In genomic region chr10:89427629-89428028, GRCh38 we compare ENCODE assay signal across 15 cellular contexts. TPM values are rescaled to one million over a fixed set of nuclear protein-coding genes. Genes with fewer than 3 reads are reported as not detected.
A peak's percentile ranks its signal among the peaks of the same experiment; 100 is the strongest.
DNase-seq lines count a peak whose midpoint lies in the region; ATAC-seq and TF ChIP-seq lines count a peak whose summit lies in the region.
"Had no signal": no experiment of that assay in that cellular context is flagged by ENCODE, and none has a peak within 500 bp of the region (broad histone marks: within the 10 kb centered on the region; RNA-seq: fewer than 3 reads in every experiment).

No MANE protein-coding gene starts in this region.

- intact Hi-C loops in mucosa of descending colon (cut with DNase I, micrococcal nuclease), result loop anchor here (2.0 kb wide), 1 partner anchor 137 kb away; no protein-coding TSS in a partner anchor

- POLR2A ChIA-PET in SK-N-SH (lab: Yijun Ruan, JAX), result no interaction called here

- TF ChIP-seq CTCF in SK-N-SH (IDR thresholded peaks at IDR 0.05), result no peak
- no peak for TF ChIP-seq CTCF in fibroblast of pulmonary artery (IDR thresholded peaks at IDR 0.05; ENCODE audit: low read length, missing control alignments)
- TF ChIP-seq CTCF in mucosa of descending colon (IDR thresholded peaks at IDR 0.05), result no peak

- no peaks in the 10 kb centered on the region for H3K27me3 ChIP-seq in SK-N-SH (ENCODE audit: insufficient read depth)

- peak in 1 of 2 experiments; percentile 81; a peak in 2 of 4 replicates for TF ChIP-seq EP300 in SK-N-SH (IDR thresholded peaks at IDR 0.05; ENCODE audit: borderline replicate concordance in 1 of 2, low read depth in 1 of 2, low read length in 1 of 2)

- no peaks in the 10 kb centered on the region for H3K79me2 ChIP-seq in SK-N-SH (ENCODE audit: insufficient read depth)

- no peaks in the 10 kb centered on the region for H3F3A ChIP-seq in SK-N-SH (replicated peaks; ENCODE audit: insufficient read depth)

- no peaks in the 10 kb centered on the region for H3K36me3 Mint-ChIP-seq in activated naive CD8-positive, alpha-beta T cell treated with anti-CD3 and anti-CD28 coated beads for 36 hours
- H3K36me3 Mint-ChIP-seq: activated naive CD8-positive, alpha-beta T cell; stimulated activated effector memory CD8-positive, alpha-beta T cell treated with anti-CD3 and anti-CD28 coated beads, Interleukin-12 subunit alpha, Interleukin-12 subunit beta, amount 100 ng/mL, for 72 hours had no signal

- no peak overlapping the region for H3K4me3 ChIP-seq in SK-N-SH (ENCODE audit: low read depth in 2 of 2, low read length in 1 of 2)
- H3K4me3 ChIP-seq in fibroblast of pulmonary artery (replicated peaks; ENCODE audit: low read depth, low read length), result no peak overlapping the region
- H3K4me3 ChIP-seq in skeletal muscle cell (ENCODE audit: low read depth, low read length), result no peak overlapping the region
- no peak overlapping the region for H3K4me3 ChIP-seq in mucosa of descending colon

- no peaks in the 10 kb centered on the region for H3K9me3 Mint-ChIP-seq in activated naive CD8-positive, alpha-beta T cell treated with anti-CD3 and anti-CD28 coated beads for 36 hours
- H3K9me3 Mint-ChIP-seq: stimulated activated effector memory CD8-positive, alpha-beta T cell treated with anti-CD3 and anti-CD28 coated beads, Interleukin-12 subunit alpha, Interleukin-12 subunit beta, amount 100 ng/mL, for 72 hours had no signal

- H3K27ac Mint-ChIP-seq in activated naive CD8-positive, alpha-beta T cell treated with anti-CD3 and anti-CD28 coated beads for 36 hours, result no peak overlapping the region
- H3K27ac Mint-ChIP-seq: activated naive CD8-positive, alpha-beta T cell; stimulated activated effector memory CD8-positive, alpha-beta T cell treated with anti-CD3 and anti-CD28 coated beads, Interleukin-12 subunit alpha, Interleukin-12 subunit beta, amount 100 ng/mL, for 72 hours had no signal

- peaks cover 3% of the 10 kb centered on the region for H3K4me1 Mint-ChIP-seq in activated naive CD8-positive, alpha-beta T cell treated with anti-CD3 and anti-CD28 coated beads for 36 hours
- H3K4me1 Mint-ChIP-seq: stimulated activated effector memory CD8-positive, alpha-beta T cell treated with anti-CD3 and anti-CD28 coated beads, Interleukin-12 subunit alpha, Interleukin-12 subunit beta, amount 100 ng/mL, for 72 hours had no signal

- peaks cover 4% of the 10 kb centered on the region for H3K27me3 Mint-ChIP-seq in activated naive CD8-positive, alpha-beta T cell treated with anti-CD3 and anti-CD28 coated beads for 36 hours

- no peaks in the 10 kb centered on the region for H3K36me3 ChIP-seq in SK-N-SH (replicated peaks in 1 of 2; ENCODE audit: control insufficient read depth in 1 of 2, insufficient read depth in 2 of 2, low read length in 1 of 2)
- H3K36me3 ChIP-seq in mucosa of descending colon (ENCODE audit: low read depth), result no peaks in the 10 kb centered on the region

- no peak overlapping the region for H3K4me3 Mint-ChIP-seq in activated naive CD8-positive, alpha-beta T cell treated with anti-CD3 and anti-CD28 coated beads for 36 hours
- H3K4me3 Mint-ChIP-seq: activated naive CD8-positive, alpha-beta T cell; stimulated activated effector memory CD8-positive, alpha-beta T cell treated with anti-CD3 and anti-CD28 coated beads, Interleukin-12 subunit alpha, Interleukin-12 subunit beta, amount 100 ng/mL, for 72 hours had no signal

- peak overlapping the region; percentile 9; the same call in 1 of the 2 replicates for H3K9ac ChIP-seq in SK-N-SH

- no peak for ATAC-seq in HG03354 (IDR thresholded peaks at IDR 0.05; ENCODE audit: poor library complexity, severe bottlenecking, unreplicated experiment)
- ATAC-seq in mucosa of descending colon, result no peak
- ATAC-seq: stimulated activated effector memory CD8-positive, alpha-beta T cell treated with anti-CD3 and anti-CD28 coated beads, Interleukin-12 subunit alpha, Interleukin-12 subunit beta, amount 100 ng/mL, for 72 hours had no signal

- peaks cover 0 to 25% of the 10 kb centered on the region in 2 experiments; a peak in 3 of 4 replicates for H3K4me1 ChIP-seq in SK-N-SH (ENCODE audit: control insufficient read depth in 1 of 2, insufficient read depth in 2 of 2, low read depth in 1 of 2, low read length in 1 of 2)
- H3K4me1 ChIP-seq in mucosa of descending colon (ENCODE audit: low read depth), result no peaks in the 10 kb centered on the region

- CTCF ChIA-PET in SK-N-SH (lab: Yijun Ruan, JAX), result interaction anchor here (1.2 to 1.9 kb wide), 5 partner anchors 19 to 137 kb away, joined by 3 to 9 read pairs (median 5); no protein-coding TSS in a partner anchor

- peak overlapping the region; percentile 49 for H3K4me2 ChIP-seq in SK-N-SH

- 39% methylated on average over 4 of the region's 4 CpGs for WGBS in SK-N-SH (ENCODE audit: low lambda C conversion rate)

- DNase-seq in GM04504 (ENCODE audit: low read depth), result peak; percentile 35
- DNase-seq in SK-N-SH, result no peak
- peak; percentile 60 for DNase-seq in fibroblast of pulmonary artery (ENCODE audit: low read depth)
- peak; percentile 59 for DNase-seq in skeletal muscle cell (ENCODE audit: low read depth)
- DNase-seq in NCI-H187 treated with DMSO at 0.1 percent for 48 hours (lab: John Stamatoyannopoulos, UW), result no peak
- no peak for DNase-seq in activated naive CD8-positive, alpha-beta T cell treated with anti-CD3 and anti-CD28 coated beads for 36 hours
- DNase-seq in mucosa of descending colon, result no peak
- DNase-seq: activated CD8-positive, alpha-beta memory T cell treated with anti-CD3 and anti-CD28 coated beads, Interleukin-2, amount 50 U/mL, for 4 hours; kidney; stimulated activated CD4-positive, alpha-beta T cell treated with anti-CD3 and anti-CD28 coated beads, Interleukin-4, amount 100 ng/mL, for 1 hour had no signal

- no peaks in the 10 kb centered on the region for H3K9me2 ChIP-seq in SK-N-SH

- H2AFZ ChIP-seq in SK-N-SH (ENCODE audit: low read depth), result no peak overlapping the region

- H3K27ac ChIP-seq in SK-N-SH (ENCODE audit: low read depth in 2 of 2, low read length in 1 of 2), result peak overlapping the region in 1 of 2 experiments; percentile 57; a peak in 2 of 4 replicates
- H3K27ac ChIP-seq: HL-60 had no signal

- H4K20me1 ChIP-seq in SK-N-SH (ENCODE audit: insufficient read depth), result no peaks in the 10 kb centered on the region

- no peak for TF ChIP-seq RAD21 in SK-N-SH (IDR thresholded peaks at IDR 0.05; ENCODE audit: low read length)

- no peaks in the 10 kb centered on the region for H3K9me3 ChIP-seq in SK-N-SH
- H3K9me3 ChIP-seq in mucosa of descending colon, result no peaks in the 10 kb centered on the region

TF ChIP-seq in SK-N-SH, 30 proteins besides CTCF, POLR2A, EP300 and RAD21 (continues in another document):
- TF ChIP-seq TEAD4 (IDR thresholded peaks at IDR 0.05; ENCODE audit: borderline replicate concordance, insufficient read depth), result peak; percentile 78
- no peak for TF ChIP-seq TAF1 (IDR thresholded peaks at IDR 0.05; ENCODE audit: borderline replicate concordance, low read depth, low read length)
- peak; percentile 88 for TF ChIP-seq FOSL2 (IDR thresholded peaks at IDR 0.05; ENCODE audit: borderline replicate concordance, low read depth)
- peak; percentile 93 for TF ChIP-seq MEF2A (IDR thresholded peaks at IDR 0.05; ENCODE audit: borderline replicate concordance, low read depth)
- peak; percentile 79 for TF ChIP-seq TCF12 (IDR thresholded peaks at IDR 0.05)
- TF ChIP-seq JUND (IDR thresholded peaks at IDR 0.05), result peak; percentile 84
- TF ChIP-seq FOXM1 (IDR thresholded peaks at IDR 0.05; ENCODE audit: low read depth), result 0 out of 2 replicates have a peak, but pooled peaks have one; percentile 26
- TF ChIP-seq NFIC (IDR thresholded peaks at IDR 0.05; ENCODE audit: borderline replicate concordance), result peak; percentile 65
- no peak for TF ChIP-seq NRF1 (IDR thresholded peaks at IDR 0.05; ENCODE audit: low read depth, low read length)
- TF ChIP-seq, protein P1, sequence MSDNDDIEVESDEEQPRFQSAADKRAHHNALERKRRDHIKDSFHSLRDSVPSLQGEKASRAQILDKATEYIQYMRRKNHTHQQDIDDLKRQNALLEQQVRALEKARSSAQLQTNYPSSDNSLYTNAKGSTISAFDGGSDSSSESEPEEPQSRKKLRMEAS (IDR thresholded peaks at IDR 0.05; ENCODE audit: low read depth), result 0 out of 2 replicates have a peak, but pooled peaks have one; percentile 21

RNA-seq across cellular contexts. Expression of gene IFIT5, which starts 13.3 kb away (rescaled TPM):
- 2.7 and 3.6 TPM in 2 replicates for polyA plus RNA-seq in SK-N-SH (2012; rRNA removed)
- 4.6 and 4.8 TPM in 2 replicates for polyA plus RNA-seq in SK-N-SH (2012; cell fraction: cytosol; rRNA removed)
- polyA plus RNA-seq in SK-N-SH (2012; cell fraction: nucleus; rRNA removed), result 1.2 and 2.3 TPM in 2 replicates
- total RNA-seq in activated naive CD8-positive, alpha-beta T cell treated with anti-CD3 and anti-CD28 coated beads for 36 hours, result 10 to 100 TPM; 15.0 to 16.5 TPM
- total RNA-seq in mucosa of descending colon, result 10 to 100 TPM in 2 of 3 donors, 1 to 10 TPM in 1; 9.8 to 19.1 (median 12.9) TPM

RNA-seq across cellular contexts. Expression of gene IFIT1, which starts 35.2 kb away (rescaled TPM):
- 4.4 and 5.7 TPM in 2 replicates for polyA plus RNA-seq in SK-N-SH (2012; rRNA removed)
- 6.1 and 7.6 TPM in 2 replicates for polyA plus RNA-seq in SK-N-SH (2012; cell fraction: cytosol; rRNA removed)
- polyA plus RNA-seq in SK-N-SH (2012; cell fraction: nucleus; rRNA removed), result 2.0 and 4.2 TPM in 2 replicates
- 1 to 10 TPM; 7.2 to 9.1 TPM for total RNA-seq in activated naive CD8-positive, alpha-beta T cell treated with anti-CD3 and anti-CD28 coated beads for 36 hours
- 10 to 100 TPM in 1 of 3 donors, 1 to 10 TPM in 2; 6.2 to 21.5 (median 8.3) TPM for total RNA-seq in mucosa of descending colon

RNA-seq across cellular contexts. Expression of gene IFIT1B, which starts 49.8 kb away (rescaled TPM):
- polyA plus RNA-seq in SK-N-SH (2012; rRNA removed), result 0.03 TPM in 1 of 2 replicates, not detected in the other
- polyA plus RNA-seq in SK-N-SH (2012; cell fraction: cytosol; rRNA removed), result 0.01 TPM in 1 of 2 replicates, not detected in the other
- not detected in 2 replicates for polyA plus RNA-seq in SK-N-SH (2012; cell fraction: nucleus; rRNA removed)
- not detected for total RNA-seq in activated naive CD8-positive, alpha-beta T cell treated with anti-CD3 and anti-CD28 coated beads for 36 hours
- not detected for total RNA-seq in mucosa of descending colon
- total RNA-seq: dermis microvascular lymphatic vessel endothelial cell, kidney had no signal

Comparison
In these comparisons a context has a peak if more than half of its experiments do, and no peak if none do; other contexts are left out.
1. DNase-seq: peak in GM04504 (single experiment), fibroblast of pulmonary artery (single experiment) and skeletal muscle cell (single experiment); none in SK-N-SH (single experiment), NCI-H187 treated with DMSO at 0.1 percent for 48 hours (single experiment), activated naive CD8-positive, alpha-beta T cell treated with anti-CD3 and anti-CD28 coated beads for 36 hours (single experiment) and mucosa of descending colon (0 of 3).